8 cellular contexts compared by ENCODE assay signal in the genomic region with DNA sequence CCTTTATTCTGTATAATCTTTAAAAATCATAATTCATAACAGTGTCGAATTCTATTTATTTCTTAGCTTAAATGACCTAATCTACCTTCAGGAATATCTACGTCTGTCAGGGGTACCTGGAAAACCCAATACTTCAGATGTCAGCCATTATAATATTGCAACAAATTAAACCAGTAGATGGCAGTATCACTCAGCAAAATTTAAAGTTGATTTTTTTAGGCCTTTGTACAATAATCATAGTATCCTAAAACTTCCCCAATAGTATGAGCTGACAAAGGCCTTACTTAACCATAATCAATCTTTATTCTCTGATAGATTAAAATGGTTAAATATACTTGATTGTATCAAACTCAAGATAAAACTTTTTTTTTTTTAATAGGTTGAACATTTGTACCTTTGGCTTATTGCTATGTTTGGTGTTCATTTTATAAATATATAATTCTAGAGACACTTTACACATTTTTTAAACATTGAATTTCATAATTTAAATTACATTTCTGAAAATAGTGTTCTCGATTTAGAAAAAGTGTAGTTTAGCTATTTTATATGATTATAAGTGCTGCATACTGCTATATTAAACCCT.
DNase-seq lines count a peak whose midpoint lies in the region; ATAC-seq and TF ChIP-seq lines count a peak whose summit lies in the region.

No MANE protein-coding gene starts in this region.

- H3K4me2 ChIP-seq in OCI-LY3 (ENCODE audit: low read length): peak overlapping the region; percentile 48

- H3K79me2 ChIP-seq in OCI-LY3 (ENCODE audit: low read length): no peaks in the 10 kb centered on the region

- peaks cover 0 to 8% (median 3%) of the 10 kb centered on the region in 8 donors for H3K9me3 Mint-ChIP-seq in CD4-positive, alpha-beta memory T cell

- H2AFZ ChIP-seq in OCI-LY3 (ENCODE audit: low read depth, low read length): peak overlapping the region; percentile 40

- no peaks in the 10 kb centered on the region for H3K27me3 ChIP-seq in OCI-LY3 (ENCODE audit: low read depth, low read length)
- no peaks in the 10 kb centered on the region for H3K27me3 ChIP-seq in vagina
- no peaks in the 10 kb centered on the region for H3K27me3 ChIP-seq in CD4-positive, alpha-beta memory T cell (ENCODE audit: insufficient read depth, low read length)
- no peaks in the 10 kb centered on the region for H3K27me3 ChIP-seq in sigmoid colon

- H3K4me3 Mint-ChIP-seq in CD4-positive, alpha-beta memory T cell: no peak overlapping the region

- H3K9me3 ChIP-seq in OCI-LY3 (ENCODE audit: insufficient read depth, low read length) (no peaks in the 10 kb centered on the region), vagina (no peaks in the 10 kb centered on the region), sigmoid colon (no peaks in the 10 kb centered on the region)
- no peaks in the 10 kb centered on the region for H3K9me3 ChIP-seq in CD4-positive, alpha-beta memory T cell (ENCODE audit: control insufficient read depth in 1 of 2, low read length in 2 of 2)

- WGBS in sigmoid colon, 2 donors: 15 to 34% methylated on average over 3 of the region's 3 CpGs

- H3K4me1 ChIP-seq in OCI-LY3 (ENCODE audit: low read length) (peaks cover 6% of the 10 kb centered on the region; the same call in 1 of the 2 replicates), vagina (no peaks in the 10 kb centered on the region), sigmoid colon (no peaks in the 10 kb centered on the region)
- no peaks in the 10 kb centered on the region for H3K4me1 ChIP-seq in CD4-positive, alpha-beta memory T cell (ENCODE audit: insufficient read depth, low read length)

- H3K4me1 Mint-ChIP-seq in CD4-positive, alpha-beta memory T cell: no peaks in the 10 kb centered on the region

- ATAC-seq in GM18502 (IDR thresholded peaks at IDR 0.05; ENCODE audit: poor library complexity, unreplicated experiment): peak; percentile 50
- ATAC-seq in HG02938 (IDR thresholded peaks at IDR 0.05; ENCODE audit: unreplicated experiment): peak; percentile 69

- TF ChIP-seq EP300 in sigmoid colon (IDR thresholded peaks at IDR 0.05): no peak

- no peak for TF ChIP-seq POLR2A in vagina (IDR thresholded peaks at IDR 0.05)
- no peak for TF ChIP-seq POLR2A in sigmoid colon (IDR thresholded peaks at IDR 0.05)

- H3K36me3 ChIP-seq in OCI-LY3 (replicated peaks; ENCODE audit: low read depth, low read length) (no peaks in the 10 kb centered on the region), vagina (no peaks in the 10 kb centered on the region), sigmoid colon (no peaks in the 10 kb centered on the region)
- H3K36me3 ChIP-seq in CD4-positive, alpha-beta memory T cell (ENCODE audit: insufficient read depth, low read length): no peaks in the 10 kb centered on the region

- no peak overlapping the region for H3K27ac Mint-ChIP-seq in CD4-positive, alpha-beta memory T cell

- no peaks in the 10 kb centered on the region for H4K20me1 ChIP-seq in OCI-LY3 (ENCODE audit: insufficient read depth, low read length)

- DNase-seq in fibroblast of mammary gland (ENCODE audit: low read depth) (peak; percentile 15), superior temporal gyrus (ENCODE audit: extremely low spot score) (peak; percentile 86), vagina (ENCODE audit: extremely low spot score in 2 of 2) (no peak), sigmoid colon (no peak)
- no peak for DNase-seq in CD4-positive, alpha-beta memory T cell

- CTCF ChIA-PET in CD4-positive, alpha-beta memory T cell (lab: Charles Lee; ENCODE audit: partially characterized antibody): no interaction called here

- no peak overlapping the region for H3K27ac ChIP-seq in OCI-LY3 (ENCODE audit: low read length)
- no peak overlapping the region for H3K27ac ChIP-seq in vagina
- no peak overlapping the region for H3K27ac ChIP-seq in CD4-positive, alpha-beta memory T cell (ENCODE audit: low read depth, low read length)
- H3K27ac ChIP-seq in sigmoid colon: no peak overlapping the region

- TF ChIP-seq CTCF in OCI-LY3 (IDR thresholded peaks at IDR 0.05; ENCODE audit: low read depth, low read length) (peak; percentile 79), fibroblast of mammary gland (conservative IDR thresholded peaks at IDR 0.05; ENCODE audit: control insufficient read depth, insufficient read depth, low read depth, low read length) (peak; percentile 57), vagina (IDR thresholded peaks at IDR 0.05) (no peak), sigmoid colon (IDR thresholded peaks at IDR 0.05) (peak in 2 of 4 experiments; percentile 23 to 62)

- intact Hi-C loops in vagina (cut with DNase I): no loop called here
- intact Hi-C loops in CD4-positive, alpha-beta memory T cell (cut with micrococcal nuclease): no loop called here
- intact Hi-C loops in sigmoid colon (cut with DNase I): no loop called here

- no peaks in the 10 kb centered on the region for H3K27me3 Mint-ChIP-seq in CD4-positive, alpha-beta memory T cell

- no peak overlapping the region for H3K9ac ChIP-seq in OCI-LY3 (ENCODE audit: low read length)

- H3K36me3 Mint-ChIP-seq in CD4-positive, alpha-beta memory T cell: no peaks in the 10 kb centered on the region

- H3K4me3 ChIP-seq in OCI-LY3 (ENCODE audit: low read length): peak overlapping the region; percentile 32
- no peak overlapping the region for H3K4me3 ChIP-seq in fibroblast of mammary gland (ENCODE audit: control insufficient read depth, low read depth, low read length)
- H3K4me3 ChIP-seq in vagina: no peak overlapping the region
- H3K4me3 ChIP-seq in CD4-positive, alpha-beta memory T cell (ENCODE audit: low read length in 2 of 2): no peak overlapping the region
- no peak overlapping the region for H3K4me3 ChIP-seq in sigmoid colon

- POLR2A ChIA-PET in CD4-positive, alpha-beta memory T cell (lab: Charles Lee; ENCODE audit: partially characterized antibody): no interaction called here

Comparison
In these comparisons a context has a peak if more than half of its experiments do, and no peak if none do; other contexts are left out.
1. CTCF ChIP-seq: peak in OCI-LY3 (single experiment) and fibroblast of mammary gland (single experiment); none in vagina (0 of 3).
2. DNase-seq: peak in fibroblast of mammary gland (single experiment) and superior temporal gyrus (single experiment); none in vagina (0 of 2), CD4-positive, alpha-beta memory T cell (0 of 5) and sigmoid colon (single experiment).